8 cellular contexts compared by ENCODE assay signal in genomic region chr19:14505488-14506239, GRCh38. TPM values are rescaled to one million over a fixed set of nuclear protein-coding genes. Genes with fewer than 3 reads are reported as not detected.
A peak's percentile ranks its signal among the peaks of the same experiment; 100 is the strongest.
DNase-seq lines count a peak whose midpoint lies in the region; ATAC-seq, FAIRE-seq and TF ChIP-seq lines count a peak whose summit lies in the region.

No MANE protein-coding gene starts in this region.

- peak; percentile 97 for ATAC-seq in WTC11
- no peak for ATAC-seq in HG03045 (IDR thresholded peaks at IDR 0.05; ENCODE audit: unreplicated experiment)

- TF ChIP-seq CTCF in WTC11 (IDR thresholded peaks at IDR 0.05) (peak; percentile 96), bronchial epithelial cell (IDR thresholded peaks at IDR 0.05; ENCODE audit: insufficient read depth, low read length, severe bottlenecking) (peak; percentile 92), lower leg skin (IDR thresholded peaks at IDR 0.05) (no peak)

- no peak overlapping the region for H3K27ac Mint-ChIP-seq in WTC11

- POLR2A ChIA-PET in WTC11 (lab: Charles Lee) = interaction anchor here (1.1 kb wide), 1 partner anchor 13 kb away, joined by 6 read pairs; the partner anchor contains the start of gene DNAJB1

- H3K27me3 Mint-ChIP-seq in WTC11 (ENCODE audit: low read depth) = peaks cover 8% of the 10 kb centered on the region; the same call in 1 of the 2 replicates

- TF ChIP-seq POLR2A in lower leg skin (IDR thresholded peaks at IDR 0.05) = no peak

- H3K4me1 Mint-ChIP-seq in WTC11 = peaks cover 6% of the 10 kb centered on the region

- intact Hi-C loops in lower leg skin (cut with DNase I; ENCODE audit: low total_unique reads) = no loop called here

- H3K4me3 Mint-ChIP-seq in WTC11 = no peak overlapping the region

- peak; percentile 76 for FAIRE-seq in bronchial epithelial cell (lab: Jason Lieb, UNC)

- DNase-seq in EH (ENCODE audit: low read depth) (peak; percentile 98), KBM-7 (peak; percentile 71), WTC11 (ENCODE audit: low spot score) (peak; percentile 91), bronchial epithelial cell (ENCODE audit: low read depth) (peak; percentile 90), lower leg skin (ENCODE audit: low spot score in 2 of 2) (peak; percentile 54 to 90), NCI-H1105 (lab: John Stamatoyannopoulos, UW) (no peak)
- peak; percentile 89 for DNase-seq in stimulated activated CD8-positive, alpha-beta memory T cell treated with anti-CD3 and anti-CD28 coated beads, Interleukin-4, amount 100 ng/mL, for 48 hours

- no peak overlapping the region for H3K4me3 ChIP-seq in bronchial epithelial cell (ENCODE audit: low read depth, low read length)
- H3K4me3 ChIP-seq in lower leg skin (ENCODE audit: low read depth, poor library complexity, severe bottlenecking) = no peak overlapping the region

- no peaks in the 10 kb centered on the region for H3K27me3 ChIP-seq in bronchial epithelial cell (ENCODE audit: control insufficient read depth, insufficient read depth, low read length)

- CTCF ChIA-PET in WTC11 (lab: Charles Lee) = interaction anchor here (0.5 to 4.1 kb wide), 22 partner anchors 8 to 1886 kb away, joined by 3 to 34 read pairs (median 4); partner anchors contain the start of genes DNAJB1 and GIPC1

- H3K36me3 Mint-ChIP-seq in WTC11 = no peaks in the 10 kb centered on the region

- H3K36me3 ChIP-seq in bronchial epithelial cell (ENCODE audit: control insufficient read depth, insufficient read depth, low read length) = no peaks in the 10 kb centered on the region

- in situ Hi-C loops in KBM-7 (cut with MboI; ENCODE audit: low pct_unique_long_range_greater_than_20kb, low sequenced_read_pairs) = no loop called here

- WGBS in lower leg skin, 2 donors = 28 to 38% methylated on average over 19 of the region's 19 CpGs

- no peaks in the 10 kb centered on the region for H3K9me3 Mint-ChIP-seq in WTC11

TF ChIP-seq in WTC11, 78 proteins besides CTCF, POLR2A, EP300 and RAD21:
- no peak for TF ChIP-seq ZNF671 (CRISPR knock-in tag; IDR thresholded peaks at IDR 0.05)
- no peak for TF ChIP-seq NFATC4 (CRISPR knock-in tag; IDR thresholded peaks at IDR 0.05)
- TF ChIP-seq ZNF317 (CRISPR knock-in tag; IDR thresholded peaks at IDR 0.05; ENCODE audit: borderline replicate concordance, low read depth) = no peak
- no peak for TF ChIP-seq E2F4 (CRISPR knock-in tag; IDR thresholded peaks at IDR 0.05; ENCODE audit: borderline replicate concordance, low read depth)
- TF ChIP-seq FOXK1 (CRISPR knock-in tag; IDR thresholded peaks at IDR 0.05) = no peak
- no peak for TF ChIP-seq ATF3 (CRISPR knock-in tag; conservative IDR thresholded peaks at IDR 0.05)
- no peak for TF ChIP-seq IRF2 (CRISPR knock-in tag; IDR thresholded peaks at IDR 0.05; ENCODE audit: borderline replicate concordance, low read depth)
- no peak for TF ChIP-seq KAT7 (CRISPR knock-in tag; IDR thresholded peaks at IDR 0.05; ENCODE audit: borderline replicate concordance)

RNA-seq across cellular contexts. Expression of gene GIPC1, which starts 9.7 kb away (rescaled TPM):
- total RNA-seq in WTC11 (2021) (70.7 to 76.5 TPM (median 75.0 TPM) in 3 replicates), bronchial epithelial cell (327 and 466 TPM in 2 replicates), lower leg skin (100 to 1,000 TPM; 135 to 217 (median 164) TPM)

RNA-seq across cellular contexts. Expression of gene DNAJB1, which starts 12.5 kb away (rescaled TPM):
- total RNA-seq in WTC11 (2021) (54.5 to 88.7 TPM (median 81.9 TPM) in 3 replicates), bronchial epithelial cell (58.4 and 117 TPM in 2 replicates), lower leg skin (100 to 1,000 TPM in 2 of 4 donors, 10 to 100 TPM in 2; 96.2 to 107 (median 99.6) TPM)

RNA-seq across cellular contexts. Expression of gene TECR, which starts 23.7 kb away (rescaled TPM):
- total RNA-seq in WTC11 (2021) = 161 to 198 TPM (median 197 TPM) in 3 replicates
- 20.0 and 46.3 TPM in 2 replicates for total RNA-seq in bronchial epithelial cell
- total RNA-seq in lower leg skin = 100 to 1,000 TPM; 117 to 165 (median 147) TPM

RNA-seq across cellular contexts. Expression of gene PTGER1, which starts 30.5 kb away (rescaled TPM):
- 0.68 to 1.2 TPM (median 0.87 TPM) in 3 replicates for total RNA-seq in WTC11 (2021)
- 1.5 and 2.6 TPM in 2 replicates for total RNA-seq in bronchial epithelial cell
- under 1 TPM in 1 of 4 donors, not detected in 3; 0.62 TPM for total RNA-seq in lower leg skin

Comparison
In these comparisons a context has a peak if more than half of its experiments do, and no peak if none do; other contexts are left out.
1. CTCF ChIP-seq: peak in WTC11 (single experiment) and bronchial epithelial cell (single experiment); none in lower leg skin (0 of 3).